6 cellular contexts compared by ENCODE assay signal in genomic region chr16:29824589-29825144, GRCh38. TPM values are rescaled to one million over a fixed set of nuclear protein-coding genes. Genes with fewer than 3 reads are reported as not detected.
DNase-seq lines count a peak whose midpoint lies in the region; ATAC-seq and TF ChIP-seq lines count a peak whose summit lies in the region.

No MANE protein-coding gene starts in this region.

- H3K9me3 ChIP-seq in Panc1 (ENCODE audit: control insufficient read depth, insufficient read depth, low read depth, low read length) = no peaks in the 10 kb centered on the region
- H3K9me3 ChIP-seq in stomach smooth muscle (ENCODE audit: control insufficient read depth in 2 of 2, low read length in 2 of 2) = no peaks in the 10 kb centered on the region

- H3K36me3 ChIP-seq in Panc1 (ENCODE audit: control insufficient read depth, insufficient read depth, low read length) = no peaks in the 10 kb centered on the region; the same call in 1 of the 2 replicates
- H3K36me3 ChIP-seq in stomach smooth muscle (ENCODE audit: control insufficient read depth in 2 of 2, insufficient read depth in 2 of 2, low read length in 2 of 2) = peaks cover 0 to 2% of the 10 kb centered on the region in 2 donors

- H3K27ac ChIP-seq in Panc1 (ENCODE audit: low read length) (peak overlapping the region; percentile 36), stomach smooth muscle (ENCODE audit: low read length) (peak overlapping the region; percentile 41)

- DNase-seq in Panc1 (ENCODE audit: low read depth, low spot score) (no peak), epithelial cell of proximal tubule (ENCODE audit: low read depth) (no peak), DMS 273 (lab: John Stamatoyannopoulos, UW; ENCODE audit: unreplicated experiment) (no peak)
- DNase-seq in stimulated activated naive CD4-positive, alpha-beta T cell treated with Interleukin-2 at 50 U/mL for 16 hours (lab: John Stamatoyannopoulos, UW) = no peak

- TF ChIP-seq CTCF in Panc1 (IDR thresholded peaks at IDR 0.05) (no peak), epithelial cell of proximal tubule (conservative IDR thresholded peaks at IDR 0.05; ENCODE audit: low read depth, low read length) (no peak)

- H3K4me1 ChIP-seq in Panc1 (ENCODE audit: control insufficient read depth, insufficient read depth, low read length) (peaks cover 42% of the 10 kb centered on the region), stomach smooth muscle (ENCODE audit: control insufficient read depth, insufficient read depth, low read length) (peaks cover 55% of the 10 kb centered on the region)

- CTCF ChIA-PET in Panc1 (lab: Charles Lee) = no interaction called here

- no peak overlapping the region for H3K4me3 ChIP-seq in Panc1 (ENCODE audit: low read depth in 2 of 2, low read length in 2 of 2)
- peak overlapping the region; percentile 32 for H3K4me3 ChIP-seq in epithelial cell of proximal tubule (ENCODE audit: low read depth, low read length)
- peak overlapping the region in 1 of 2 donors; percentile 44 for H3K4me3 ChIP-seq in stomach smooth muscle (ENCODE audit: low read length in 2 of 2)

- no peak for ATAC-seq in Panc1
- no peak for ATAC-seq in HG02938 (IDR thresholded peaks at IDR 0.05; ENCODE audit: unreplicated experiment)

- no TSS peak for BruUV-seq in Panc1 (replicated peaks; lab: Mats Ljungman, UMichigan)

- POLR2A ChIA-PET in Panc1 (lab: Charles Lee) = interaction anchor here (0.7 kb wide), 1 partner anchor 281 kb away, joined by 5 read pairs; no protein-coding TSS in a partner anchor

- H3K9ac ChIP-seq in stomach smooth muscle (ENCODE audit: low read length in 2 of 2) = no peak overlapping the region

- intact Hi-C loops in Panc1 (cut with micrococcal nuclease; ENCODE audit: unreplicated experiment) = no loop called here

- in situ Hi-C loops in Panc1 (cut with HindIII; ENCODE audit: low pct_unique_long_range_greater_than_20kb, low sequenced_read_pairs) = no loop called here

- H3K27me3 ChIP-seq in Panc1 (ENCODE audit: control insufficient read depth, insufficient read depth, low read length) (no peaks in the 10 kb centered on the region), stomach smooth muscle (ENCODE audit: control insufficient read depth in 1 of 2, insufficient read depth in 2 of 2, low read length in 2 of 2) (no peaks in the 10 kb centered on the region)

RNA-seq across cellular contexts. Expression of gene MVP, which starts 4.4 kb away (rescaled TPM):
- total RNA-seq in Panc1 (2021; ENCODE audit: unreplicated experiment) = 107 TPM
- polyA plus RNA-seq in Panc1 (2012; ENCODE audit: insufficient read length) = 210 TPM
- 179 and 205 TPM in 2 replicates for total RNA-seq in epithelial cell of proximal tubule

RNA-seq across cellular contexts. Expression of gene PAGR1, which starts 8.7 kb away (rescaled TPM):
- 42.5 TPM for total RNA-seq in Panc1 (2021; ENCODE audit: unreplicated experiment)
- polyA plus RNA-seq in Panc1 (2012; ENCODE audit: insufficient read length) = 41.6 TPM
- total RNA-seq in epithelial cell of proximal tubule = 62.3 and 63.2 TPM in 2 replicates

RNA-seq across cellular contexts. Expression of gene PRRT2, which starts 12.7 kb away (rescaled TPM):
- 9.7 TPM for total RNA-seq in Panc1 (2021; ENCODE audit: unreplicated experiment)
- polyA plus RNA-seq in Panc1 (2012; ENCODE audit: insufficient read length) = 7.7 TPM
- total RNA-seq in epithelial cell of proximal tubule = 0.35 TPM in 1 of 2 replicates, not detected in the other

RNA-seq across cellular contexts. Expression of gene MAZ, which starts 18.3 kb away (rescaled TPM):
- total RNA-seq in Panc1 (2021; ENCODE audit: unreplicated experiment) = 426 TPM
- 591 TPM for polyA plus RNA-seq in Panc1 (2012; ENCODE audit: insufficient read length)
- total RNA-seq in epithelial cell of proximal tubule = 174 and 293 TPM in 2 replicates

RNA-seq across cellular contexts. Expression of gene KIF22, which starts 34.1 kb away (rescaled TPM):
- total RNA-seq in Panc1 (2021; ENCODE audit: unreplicated experiment) (111 TPM), epithelial cell of proximal tubule (105 and 118 TPM in 2 replicates)
- 82.0 TPM for polyA plus RNA-seq in Panc1 (2012; ENCODE audit: insufficient read length)
